ENCODE assay signal across 2 cellular contexts in genomic region chr5:52702877-52703276, GRCh38.
TF ChIP-seq lines count a peak whose summit lies in the region.

No MANE protein-coding gene starts in this region.

TF ChIP-seq in SK-N-SH, 30 proteins besides CTCF, POLR2A, EP300 and RAD21 (continued from another document):
- TF ChIP-seq REST (IDR thresholded peaks at IDR 0.05; ENCODE audit: low read depth, low read length) (no peak), POLR2AphosphoS5 (IDR thresholded peaks at IDR 0.05; ENCODE audit: low read depth, low read length) (no peak), GABPA (IDR thresholded peaks at IDR 0.05; ENCODE audit: low read depth) (no peak), TAF1 (IDR thresholded peaks at IDR 0.05; ENCODE audit: borderline replicate concordance, low read depth, low read length) (no peak), NFIC (IDR thresholded peaks at IDR 0.05; ENCODE audit: borderline replicate concordance) (no peak), YY1 (IDR thresholded peaks at IDR 0.05; ENCODE audit: low read depth) (no peak), RXRA (IDR thresholded peaks at IDR 0.05; ENCODE audit: borderline replicate concordance, low read depth) (no peak), USF2 (IDR thresholded peaks at IDR 0.05; ENCODE audit: borderline replicate concordance, low read depth, low read length) (no peak), TCF12 (IDR thresholded peaks at IDR 0.05) (no peak), JUND (IDR thresholded peaks at IDR 0.05) (no peak)

TF ChIP-seq in SK-N-SH treated with all-trans-retinoic acid at 6 μM for 48 hours, 23 proteins besides CTCF, POLR2A, EP300 and RAD21 (continued from another document):
- TF ChIP-seq CREB5 (CRISPR knock-in tag; IDR thresholded peaks at IDR 0.05; ENCODE audit: low read depth) (no peak), ISL1 (CRISPR knock-in tag; IDR thresholded peaks at IDR 0.05) (no peak), PPARA (CRISPR knock-in tag; IDR thresholded peaks at IDR 0.05; ENCODE audit: borderline replicate concordance) (no peak), POU6F1 (CRISPR knock-in tag; IDR thresholded peaks at IDR 0.05; ENCODE audit: borderline replicate concordance, low read depth) (no peak), GLIS3 (CRISPR knock-in tag; IDR thresholded peaks at IDR 0.05) (no peak), RARB (CRISPR knock-in tag; IDR thresholded peaks at IDR 0.05) (no peak), ZC3H10 (CRISPR knock-in tag; IDR thresholded peaks at IDR 0.05) (no peak), CSRNP3 (CRISPR knock-in tag; IDR thresholded peaks at IDR 0.05) (no peak), TOX (CRISPR knock-in tag; IDR thresholded peaks at IDR 0.05; ENCODE audit: borderline replicate concordance) (no peak), ESRRG (CRISPR knock-in tag; IDR thresholded peaks at IDR 0.05) (no peak), ZNF8 (CRISPR knock-in tag; IDR thresholded peaks at IDR 0.05) (no peak), ZFP3 (CRISPR knock-in tag; IDR thresholded peaks at IDR 0.05) (no peak)
TF ChIP-seq in SK-N-SH treated with all-trans-retinoic acid at 6 μM for 48 hours: peak in this region for 0.
